Comparison of ENCODE assay signal across 9 cellular contexts in the genomic region with DNA sequence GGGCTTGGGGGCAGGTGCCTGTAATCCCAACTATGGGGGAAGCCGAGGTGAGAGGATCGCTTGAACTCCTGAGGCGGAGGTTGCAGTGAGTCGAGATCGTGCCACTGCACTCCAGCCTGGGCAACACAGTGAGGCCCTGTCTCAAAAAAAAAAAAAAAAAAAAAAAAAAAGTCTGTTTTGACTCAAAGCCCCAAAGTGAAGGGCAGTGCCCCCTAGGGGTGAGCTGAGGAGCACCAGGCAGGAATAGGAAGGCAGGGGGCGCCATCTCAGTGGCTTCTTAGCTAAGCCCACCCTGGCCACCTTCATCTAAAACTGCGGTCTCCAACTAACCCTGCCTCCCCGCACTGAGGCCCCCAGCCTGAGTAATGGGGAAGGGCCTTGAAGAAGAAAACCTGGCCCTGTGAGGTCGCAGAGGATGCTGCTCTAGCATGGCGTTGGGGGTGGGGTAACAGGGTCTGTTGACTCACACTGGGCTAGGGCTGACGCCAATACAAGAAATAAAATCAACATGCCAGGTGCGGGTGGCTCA. TPM values are rescaled to one million over a fixed set of nuclear protein-coding genes. Genes with fewer than 3 reads are reported as not detected.
A peak's percentile ranks its signal among the peaks of the same experiment; 100 is the strongest.
DNase-seq lines count a peak whose midpoint lies in the region; ATAC-seq, FAIRE-seq and TF ChIP-seq lines count a peak whose summit lies in the region.
"Had no signal": no experiment of that assay in that cellular context is flagged by ENCODE, and none has a peak within 500 bp of the region (broad histone marks: within the 10 kb centered on the region; RNA-seq: fewer than 3 reads in every experiment).

No MANE protein-coding gene starts in this region.

- H3K4me1 Mint-ChIP-seq in naive thymus-derived CD4-positive, alpha-beta T cell: peaks cover 0 to 15% (median 0%) of the 10 kb centered on the region in 7 donors
- peaks cover 6% of the 10 kb centered on the region for H3K4me1 Mint-ChIP-seq in stimulated activated memory B cell treated with anti-CD40 and anti-IgM and Interleukin-4, amounts not matched to agents 10 μg/mL and 1 μg/mL and 100 μg/mL, for 72 hours

- DNase-seq in RWPE2 (ENCODE audit: low spot score) (no peak), bronchial epithelial cell (ENCODE audit: low read depth) (no peak)
- DNase-seq in naive thymus-derived CD4-positive, alpha-beta T cell: peak in 2 of 9 donors; percentile 19 to 53

- POLR2A ChIA-PET in naive thymus-derived CD4-positive, alpha-beta T cell (lab: Charles Lee): no interaction called here

- no peaks in the 10 kb centered on the region for H3K36me3 Mint-ChIP-seq in naive thymus-derived CD4-positive, alpha-beta T cell
- H3K36me3 Mint-ChIP-seq in stimulated activated memory B cell treated with anti-CD40 and anti-IgM and Interleukin-4, amounts not matched to agents 10 μg/mL and 1 μg/mL and 100 μg/mL, for 72 hours: no peaks in the 10 kb centered on the region

- FAIRE-seq in bronchial epithelial cell (lab: Jason Lieb, UNC): no peak

- H3K27me3 ChIP-seq in RWPE2 (ENCODE audit: insufficient read depth, poor library complexity, severe bottlenecking) (no peaks in the 10 kb centered on the region), bronchial epithelial cell (ENCODE audit: control insufficient read depth, insufficient read depth, low read length) (no peaks in the 10 kb centered on the region)
- H3K27me3 ChIP-seq in naive thymus-derived CD4-positive, alpha-beta T cell (ENCODE audit: control insufficient read depth in 2 of 2, insufficient read depth in 2 of 2, low read length in 2 of 2): no peaks in the 10 kb centered on the region

- peaks cover 15% of the 10 kb centered on the region for H3K4me1 ChIP-seq in RWPE2 (ENCODE audit: insufficient read depth, poor library complexity, severe bottlenecking)
- H3K4me1 ChIP-seq in naive thymus-derived CD4-positive, alpha-beta T cell (ENCODE audit: control insufficient read depth in 2 of 2, insufficient read depth in 2 of 2, low read length in 2 of 2): no peaks in the 10 kb centered on the region

- peaks cover 0 to 3% (median 0%) of the 10 kb centered on the region in 11 donors for H3K9me3 Mint-ChIP-seq in naive thymus-derived CD4-positive, alpha-beta T cell
- no peaks in the 10 kb centered on the region for H3K9me3 Mint-ChIP-seq in stimulated activated memory B cell treated with anti-CD40 and anti-IgM and Interleukin-4, amounts not matched to agents 10 μg/mL and 1 μg/mL and 100 μg/mL, for 72 hours

- H3K27me3 Mint-ChIP-seq in naive thymus-derived CD4-positive, alpha-beta T cell: peaks cover 4 to 11% (median 5%) of the 10 kb centered on the region in 5 donors
- H3K27me3 Mint-ChIP-seq in stimulated activated memory B cell treated with anti-CD40 and anti-IgM and Interleukin-4, amounts not matched to agents 10 μg/mL and 1 μg/mL and 100 μg/mL, for 72 hours: no peaks in the 10 kb centered on the region

- H3K9me3 ChIP-seq in RWPE2 (ENCODE audit: severe bottlenecking): no peaks in the 10 kb centered on the region
- no peaks in the 10 kb centered on the region for H3K9me3 ChIP-seq in naive thymus-derived CD4-positive, alpha-beta T cell (ENCODE audit: control insufficient read depth in 2 of 3, low read length in 3 of 3)

- TF ChIP-seq CTCF in 22Rv1 (IDR thresholded peaks at IDR 0.05): peak; percentile 87
- peak; percentile 84 for TF ChIP-seq CTCF in GM12873 (IDR thresholded peaks at IDR 0.05; ENCODE audit: insufficient read depth, low read depth, low read length, missing control alignments)
- TF ChIP-seq CTCF in RWPE2 (IDR thresholded peaks at IDR 0.05; ENCODE audit: poor library complexity, severe bottlenecking): peak; percentile 40
- peak; percentile 45 for TF ChIP-seq CTCF in bronchial epithelial cell (IDR thresholded peaks at IDR 0.05; ENCODE audit: insufficient read depth, low read length, severe bottlenecking)

- ATAC-seq in RWPE2 (ENCODE audit: low read depth) (no peak), HG03039 (IDR thresholded peaks at IDR 0.05; ENCODE audit: unreplicated experiment) (no peak), GM18498 (IDR thresholded peaks at IDR 0.05; ENCODE audit: unreplicated experiment) (no peak)
- ATAC-seq in naive thymus-derived CD4-positive, alpha-beta T cell: peak; percentile 68
- ATAC-seq in stimulated activated memory B cell treated with anti-CD40 and anti-IgM and Interleukin-4, amounts not matched to agents 10 μg/mL and 1 μg/mL and 100 μg/mL, for 72 hours: no peak

- H3K27ac ChIP-seq in 22Rv1 (no peak overlapping the region), RWPE2 (ENCODE audit: poor library complexity, severe bottlenecking) (no peak overlapping the region)
- H3K27ac ChIP-seq in naive thymus-derived CD4-positive, alpha-beta T cell (ENCODE audit: low read depth, low read length): no peak overlapping the region

- no peak overlapping the region for H3K27ac Mint-ChIP-seq in naive thymus-derived CD4-positive, alpha-beta T cell
- no peak overlapping the region for H3K27ac Mint-ChIP-seq in stimulated activated memory B cell treated with anti-CD40 and anti-IgM and Interleukin-4, amounts not matched to agents 10 μg/mL and 1 μg/mL and 100 μg/mL, for 72 hours
- H3K27ac Mint-ChIP-seq: dendritic cell treated with granulocyte-macrophage colony-stimulating factor and Interleukin-4, amounts not matched to agents 40 ng/mL and 50 ng/mL, for 4 days had no signal

- H3K36me3 ChIP-seq in RWPE2 (ENCODE audit: low read depth) (no peaks in the 10 kb centered on the region), bronchial epithelial cell (ENCODE audit: control insufficient read depth, insufficient read depth, low read length) (no peaks in the 10 kb centered on the region)
- no peaks in the 10 kb centered on the region for H3K36me3 ChIP-seq in naive thymus-derived CD4-positive, alpha-beta T cell (ENCODE audit: control insufficient read depth in 2 of 3, insufficient read depth in 3 of 3, low read length in 3 of 3)

- H3K4me3 ChIP-seq in RWPE2 (ENCODE audit: severe bottlenecking): no peak overlapping the region
- no peak overlapping the region for H3K4me3 ChIP-seq in bronchial epithelial cell (ENCODE audit: low read depth, low read length)
- no peak overlapping the region for H3K4me3 ChIP-seq in naive thymus-derived CD4-positive, alpha-beta T cell (ENCODE audit: low read length)

- intact Hi-C loops in naive thymus-derived CD4-positive, alpha-beta T cell (cut with micrococcal nuclease): no loop called here

- CTCF ChIA-PET in naive thymus-derived CD4-positive, alpha-beta T cell (lab: Charles Lee): interaction anchor here (0.6 to 1.2 kb wide), 2 partner anchors 40 to 46 kb away, joined by 3 to 4 read pairs; no protein-coding TSS in a partner anchor

- no peak overlapping the region for H3K4me3 Mint-ChIP-seq in naive thymus-derived CD4-positive, alpha-beta T cell
- no peak overlapping the region for H3K4me3 Mint-ChIP-seq in stimulated activated memory B cell treated with anti-CD40 and anti-IgM and Interleukin-4, amounts not matched to agents 10 μg/mL and 1 μg/mL and 100 μg/mL, for 72 hours
- H3K4me3 Mint-ChIP-seq: dendritic cell treated with granulocyte-macrophage colony-stimulating factor and Interleukin-4, amounts not matched to agents 40 ng/mL and 50 ng/mL, for 4 days had no signal

RNA-seq across cellular contexts. Expression of gene PODXL, which starts 9.8 kb away (rescaled TPM):
- total RNA-seq in bronchial epithelial cell: 0.13 and 0.53 TPM in 2 replicates
- 1 to 10 TPM in 1 of 5 experiments, under 1 TPM in 4; 0.05 to 1.4 (median 0.40) TPM for total RNA-seq in naive thymus-derived CD4-positive, alpha-beta T cell
- under 1 TPM; 0.14 to 0.15 TPM for polyA plus RNA-seq in naive thymus-derived CD4-positive, alpha-beta T cell
